Comparison of ENCODE assay signal across 8 cellular contexts in genomic region chr7:102286237-102287081, GRCh38. TPM values are rescaled to one million over a fixed set of nuclear protein-coding genes. Genes with fewer than 3 reads are reported as not detected.
DNase-seq lines count a peak whose midpoint lies in the region; ATAC-seq, FAIRE-seq and TF ChIP-seq lines count a peak whose summit lies in the region.

SH2B2 (plus strand) TSS chr7:102286868; CDS start chr7:102300551, 13,683 bp downstream.

- H3K4me2 ChIP-seq in GM23338 (peak within 1 kb of the TSS; percentile 98), endothelial cell of umbilical vein (ENCODE audit: insufficient read depth, low read length) (peak within 1 kb of the TSS; percentile 75)

- CTCF ChIA-PET in Calu3 (lab: Charles Lee): no interaction called here
- CTCF ChIA-PET in activated CD8-positive, alpha-beta T cell treated with anti-CD3 and anti-CD28 coated beads for 36 hours (lab: Charles Lee): interaction anchor here (1.1 kb wide), 1 partner anchor 16 kb away, joined by 3 read pairs; no protein-coding TSS in a partner anchor
- CTCF ChIA-PET in endothelial cell of umbilical vein (lab: Charles Lee): interaction anchor here (1.3 kb wide), 1 partner anchor 14 kb away, joined by 3 read pairs; no protein-coding TSS in a partner anchor

- H4K20me1 ChIP-seq in GM23338 (replicated peaks; ENCODE audit: insufficient read depth) (peaks cover 11% of the 10 kb centered on the region), endothelial cell of umbilical vein (replicated peaks; ENCODE audit: control insufficient read depth, extremely low read depth, insufficient read depth, low read length) (no peaks in the 10 kb centered on the region)

- H3K79me2 ChIP-seq in GM23338 (replicated peaks; ENCODE audit: insufficient read depth): no peaks in the 10 kb centered on the region; the same call in 1 of the 2 replicates
- no peaks in the 10 kb centered on the region for H3K79me2 ChIP-seq in endothelial cell of umbilical vein (ENCODE audit: control insufficient read depth, insufficient read depth, low read length)

- intact Hi-C loops in Calu3 (cut with micrococcal nuclease; ENCODE audit: unreplicated experiment): no loop called here
- intact Hi-C loops in activated CD8-positive, alpha-beta T cell treated with anti-CD3 and anti-CD28 coated beads for 36 hours (cut with micrococcal nuclease): loop anchor here (10.0 kb wide), 1 partner anchor 168 kb away; no protein-coding TSS in a partner anchor
- intact Hi-C loops in endothelial cell of umbilical vein (cut with micrococcal nuclease): no loop called here

- no peak for TF ChIP-seq POLR2A in endothelial cell of umbilical vein (IDR thresholded peaks at IDR 0.05; ENCODE audit: low read depth, low read length)

- H2AFZ ChIP-seq in GM23338 (peak within 1 kb of the TSS; percentile 83), endothelial cell of umbilical vein (ENCODE audit: low read depth, low read length) (peak within 1 kb of the TSS; percentile 96)

- peak; percentile 18 for ATAC-seq in GM23338
- ATAC-seq in activated CD8-positive, alpha-beta T cell treated with anti-CD3 and anti-CD28 coated beads for 36 hours: peak; percentile 48

- H3F3A ChIP-seq in GM23338 (replicated peaks; ENCODE audit: low read depth): 0 out of 2 replicates have a peak, but pooled peaks cover 10% of the 10 kb centered on the region

- H3K9ac ChIP-seq in endothelial cell of umbilical vein (replicated peaks; ENCODE audit: extremely low read depth, insufficient read depth, low read length) (peak within 1 kb of the TSS; percentile 63), stomach smooth muscle (ENCODE audit: low read length in 2 of 2) (peak within 1 kb of the TSS; percentile 51 to 62)

- DNase-seq in Calu3 (peak; percentile 52), GM23338 (ENCODE audit: low spot score) (peak; percentile 76), NCI-H2227 (lab: John Stamatoyannopoulos, UW; ENCODE audit: unreplicated experiment) (peak; percentile 90), endothelial cell of umbilical vein (ENCODE audit: low read depth, low spot score) (peak; percentile 44), GM19238 (ENCODE audit: insufficient read length, low spot score) (no peak)
- peak; percentile 62 for DNase-seq in activated CD8-positive, alpha-beta T cell treated with anti-CD3 and anti-CD28 coated beads for 36 hours

- H3K36me3 Mint-ChIP-seq in Calu3 (ENCODE audit: insufficient read depth, unreplicated experiment) (peaks cover 22% of the 10 kb centered on the region), GM23338 (ENCODE audit: low read depth) (peaks cover 3% of the 10 kb centered on the region; the same call in 1 of the 3 replicates)
- no peaks in the 10 kb centered on the region for H3K36me3 Mint-ChIP-seq in activated CD8-positive, alpha-beta T cell treated with anti-CD3 and anti-CD28 coated beads for 36 hours (ENCODE audit: low read depth)

- peaks cover 17% of the 10 kb centered on the region; the same call in 1 of the 2 replicates for H3K27me3 ChIP-seq in GM23338 (ENCODE audit: insufficient read depth)
- H3K27me3 ChIP-seq in endothelial cell of umbilical vein (ENCODE audit: control insufficient read depth in 2 of 2, insufficient read depth in 2 of 2, low read length in 2 of 2): peaks cover 0 to 5% of the 10 kb centered on the region in 2 experiments
- no peaks in the 10 kb centered on the region for H3K27me3 ChIP-seq in stomach smooth muscle (ENCODE audit: control insufficient read depth in 1 of 2, insufficient read depth in 2 of 2, low read length in 2 of 2)

- H3K27ac Mint-ChIP-seq in Calu3 (ENCODE audit: unreplicated experiment) (no peak within 1 kb of the TSS), GM23338 (no peak within 1 kb of the TSS)
- no peak within 1 kb of the TSS for H3K27ac Mint-ChIP-seq in activated CD8-positive, alpha-beta T cell treated with anti-CD3 and anti-CD28 coated beads for 36 hours

- FAIRE-seq in endothelial cell of umbilical vein (lab: Jason Lieb, UNC): peak; percentile 52

- H3K27ac ChIP-seq in GM23338 (ENCODE audit: low read depth) (no peak within 1 kb of the TSS), endothelial cell of umbilical vein (ENCODE audit: insufficient read depth, low read depth, low read length) (peak within 1 kb of the TSS; percentile 2), mesodermal cell (ENCODE audit: low read depth, low read length, severe bottlenecking) (peak within 1 kb of the TSS; percentile 89), stomach smooth muscle (ENCODE audit: low read length) (peak within 1 kb of the TSS; percentile 62)

- H3K36me3 ChIP-seq in GM23338 (ENCODE audit: insufficient read depth): no peaks in the 10 kb centered on the region
- H3K36me3 ChIP-seq in endothelial cell of umbilical vein (ENCODE audit: control insufficient read depth in 2 of 2, extremely low read depth in 1 of 2, insufficient read depth in 2 of 2, low read length in 2 of 2): no peaks in the 10 kb centered on the region
- H3K36me3 ChIP-seq in mesodermal cell (ENCODE audit: control insufficient read depth, insufficient read depth, low read length): no peaks in the 10 kb centered on the region
- no peaks in the 10 kb centered on the region for H3K36me3 ChIP-seq in stomach smooth muscle (ENCODE audit: control insufficient read depth in 2 of 2, insufficient read depth in 2 of 2, low read length in 2 of 2)

- H3K9me3 ChIP-seq in endothelial cell of umbilical vein (replicated peaks; ENCODE audit: control insufficient read depth, insufficient read depth, low read length) (no peaks in the 10 kb centered on the region), mesodermal cell (ENCODE audit: control insufficient read depth, low read length) (no peaks in the 10 kb centered on the region), stomach smooth muscle (ENCODE audit: control insufficient read depth in 2 of 2, low read length in 2 of 2) (no peaks in the 10 kb centered on the region)

- H3K4me3 Mint-ChIP-seq in Calu3 (ENCODE audit: low read depth, unreplicated experiment) (peak within 1 kb of the TSS; percentile 63), GM23338 (peak within 1 kb of the TSS; percentile 68)
- peak within 1 kb of the TSS; percentile 58 for H3K4me3 Mint-ChIP-seq in activated CD8-positive, alpha-beta T cell treated with anti-CD3 and anti-CD28 coated beads for 36 hours

- 1% methylated on average over 56 to 70 of the region's 114 CpGs for WGBS in mesodermal cell (ENCODE audit: insufficient coverage in 2 of 2), 2 experiments

- H3K9me3 Mint-ChIP-seq in Calu3 (ENCODE audit: low read depth, unreplicated experiment): no peaks in the 10 kb centered on the region
- no peaks in the 10 kb centered on the region for H3K9me3 Mint-ChIP-seq in GM23338
- H3K9me3 Mint-ChIP-seq in activated CD8-positive, alpha-beta T cell treated with anti-CD3 and anti-CD28 coated beads for 36 hours: no peaks in the 10 kb centered on the region

- dilution Hi-C loops in endothelial cell of umbilical vein (cut with MboI; ENCODE audit: extremely low pct_ligation_motif_present, low sequenced_read_pairs): no loop called here

- H3K9me2 ChIP-seq in GM23338 (ENCODE audit: insufficient read depth): no peaks in the 10 kb centered on the region

- BruUV-seq in Calu3 (replicated peaks; lab: Mats Ljungman, UMichigan) (no TSS peak), endothelial cell of umbilical vein (replicated peaks; lab: Mats Ljungman, UMichigan) (no TSS peak)

- H3K4me1 Mint-ChIP-seq in Calu3 (ENCODE audit: low read depth, unreplicated experiment) (peaks cover 1% of the 10 kb centered on the region), GM23338 (peaks cover 27% of the 10 kb centered on the region)
- peaks cover 28% of the 10 kb centered on the region for H3K4me1 Mint-ChIP-seq in activated CD8-positive, alpha-beta T cell treated with anti-CD3 and anti-CD28 coated beads for 36 hours (ENCODE audit: low read depth)

- no peaks in the 10 kb centered on the region for H3K9me1 ChIP-seq in endothelial cell of umbilical vein (replicated peaks; ENCODE audit: control insufficient read depth, extremely low read depth, insufficient read depth, low read length)

- POLR2A ChIA-PET in activated CD8-positive, alpha-beta T cell treated with anti-CD3 and anti-CD28 coated beads for 36 hours (lab: Charles Lee): interaction anchor here (0.6 kb wide), 1 partner anchor 32 kb away, joined by 3 read pairs; no protein-coding TSS in a partner anchor
- POLR2A ChIA-PET in endothelial cell of umbilical vein (lab: Charles Lee): no interaction called here

- H3K27me3 Mint-ChIP-seq in Calu3 (ENCODE audit: unreplicated experiment): no peaks in the 10 kb centered on the region
- H3K27me3 Mint-ChIP-seq in GM23338 (ENCODE audit: insufficient read depth, low read depth, poor library complexity): peaks cover 21% of the 10 kb centered on the region
- peaks cover 9% of the 10 kb centered on the region for H3K27me3 Mint-ChIP-seq in activated CD8-positive, alpha-beta T cell treated with anti-CD3 and anti-CD28 coated beads for 36 hours

- H3K4me1 ChIP-seq in GM23338 (ENCODE audit: insufficient read depth) (peaks cover 17% of the 10 kb centered on the region), endothelial cell of umbilical vein (ENCODE audit: control insufficient read depth, extremely low read depth, insufficient read depth, low read length) (peaks cover 10% of the 10 kb centered on the region), mesodermal cell (ENCODE audit: control insufficient read depth, insufficient read depth, low read length, poor library complexity, severe bottlenecking) (peaks cover 3% of the 10 kb centered on the region), stomach smooth muscle (ENCODE audit: control insufficient read depth, insufficient read depth, low read length) (peaks cover 21% of the 10 kb centered on the region)

- no peak for TF ChIP-seq CTCF in Calu3 (IDR thresholded peaks at IDR 0.05; ENCODE audit: unreplicated experiment)
- TF ChIP-seq CTCF in GM23338 (conservative IDR thresholded peaks at IDR 0.05; ENCODE audit: low read depth in 2 of 2): peak in 1 of 2 experiments; percentile 11; a peak in 1 of 4 replicates
- no peak for TF ChIP-seq CTCF in activated CD8-positive, alpha-beta T cell treated with anti-CD3 and anti-CD28 coated beads for 36 hours (IDR thresholded peaks at IDR 0.05)
- no peak for TF ChIP-seq CTCF in endothelial cell of umbilical vein (IDR thresholded peaks at IDR 0.05; ENCODE audit: extremely low read depth in 1 of 2, insufficient read depth in 1 of 2, low read depth in 1 of 2, low read length in 2 of 2)

- H3K4me3 ChIP-seq in GM23338 (peak within 1 kb of the TSS; percentile 94), endothelial cell of umbilical vein (replicated peaks in 1 of 3; ENCODE audit: insufficient read depth in 1 of 3, low read depth in 1 of 3, low read length in 3 of 3) (peak within 1 kb of the TSS; percentile 44 to 75 (median 72)), mesodermal cell (ENCODE audit: extremely low read depth, insufficient read depth, low read length, poor library complexity, severe bottlenecking) (peak within 1 kb of the TSS; percentile 66), stomach smooth muscle (ENCODE audit: low read length in 2 of 2) (peak within 1 kb of the TSS; percentile 77 to 79)

RNA-seq across cellular contexts. Expression of gene SH2B2, which starts in this region (rescaled TPM):
- total RNA-seq in Calu3 (2022): 2.7 and 3.7 TPM in 2 replicates
- 21.9 and 30.3 TPM in 2 replicates for total RNA-seq in GM23338 (2014; rRNA removed; shearing (Covaris generic))
- 5.6 and 8.7 TPM in 2 replicates for polyA plus RNA-seq in GM23338 (2016; fragmentation: Nextera tagmentation; extraction: Ambion mirVana)
- total RNA-seq in activated CD8-positive, alpha-beta T cell treated with anti-CD3 and anti-CD28 coated beads for 36 hours: 1 to 10 TPM; 5.0 to 7.1 TPM
- 0.25 and 0.73 TPM in 2 replicates for total RNA-seq in endothelial cell of umbilical vein
- 0.69 and 1.1 TPM in 2 replicates for polyA plus RNA-seq in endothelial cell of umbilical vein
- polyA plus RNA-seq in endothelial cell of umbilical vein (2011; cell fraction: cytosol; rRNA removed): 0.35 and 0.51 TPM in 2 replicates
- polyA plus RNA-seq in endothelial cell of umbilical vein (2011; cell fraction: nucleus; rRNA removed): 0.28 and 0.62 TPM in 2 replicates
- polyA plus RNA-seq in endothelial cell of umbilical vein (2012): 0.95 and 1.0 TPM in 2 replicates
- polyA minus RNA-seq in endothelial cell of umbilical vein: 0.17 TPM in 1 of 2 replicates, not detected in the other
- 3.5 TPM for polyA minus RNA-seq in endothelial cell of umbilical vein (2011; cell fraction: cytosol; rRNA and poly(A)+ RNA removed)
- polyA minus RNA-seq in endothelial cell of umbilical vein (2011; cell fraction: nucleus; rRNA and poly(A)+ RNA removed): 0.19 and 0.82 TPM in 2 replicates
- polyA plus RNA-seq in mesodermal cell (2013, experiment 1 of 2): 5.8 TPM
- 4.7 TPM for polyA plus RNA-seq in mesodermal cell (2013, experiment 2 of 2)
